8 cellular contexts compared by ENCODE assay signal in the genomic region with DNA sequence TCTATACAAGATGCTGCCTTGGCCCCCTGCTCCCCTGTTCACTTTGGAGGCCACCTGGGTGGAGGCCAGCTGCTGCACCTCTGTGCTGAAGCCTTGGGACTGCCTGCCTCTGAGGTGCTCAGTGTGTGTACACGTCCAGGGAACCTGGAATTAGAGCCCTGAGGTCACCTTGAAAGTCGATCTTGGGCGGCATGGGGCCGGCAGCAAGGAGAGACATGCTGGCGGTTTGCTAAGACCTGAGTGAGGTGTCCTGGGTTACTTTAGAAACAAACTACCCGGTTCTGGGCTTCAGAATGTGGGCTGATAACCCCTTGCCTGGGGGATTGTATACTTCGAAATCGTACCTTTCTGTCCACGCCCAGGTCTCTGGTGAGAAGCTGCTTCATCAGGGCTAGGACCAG. TPM values are rescaled to one million over a fixed set of nuclear protein-coding genes. Genes with fewer than 3 reads are reported as not detected.
DNase-seq lines count a peak whose midpoint lies in the region; ATAC-seq lines count a peak whose summit lies in the region.

No MANE protein-coding gene starts in this region.

- H3K9me3 Mint-ChIP-seq in activated naive CD8-positive, alpha-beta T cell (ENCODE audit: low read depth) = no peaks in the 10 kb centered on the region
- no peaks in the 10 kb centered on the region for H3K9me3 Mint-ChIP-seq in immature natural killer cell
- no peaks in the 10 kb centered on the region for H3K9me3 Mint-ChIP-seq in stimulated activated memory B cell treated with anti-CD40 and anti-IgM and Interleukin-4, amounts not matched to agents 10 μg/mL and 1 μg/mL and 100 μg/mL, for 72 hours

- ATAC-seq in HG03280 (IDR thresholded peaks at IDR 0.05; ENCODE audit: unreplicated experiment) (peak; percentile 7), HG03097 (IDR thresholded peaks at IDR 0.05; ENCODE audit: low FRiP score, unreplicated experiment) (no peak)
- peak; percentile 1 for ATAC-seq in stimulated activated memory B cell treated with anti-CD40 and anti-IgM and Interleukin-4, amounts not matched to agents 10 μg/mL and 1 μg/mL and 100 μg/mL, for 72 hours

- peak overlapping the region; percentile 93 for H3K27ac Mint-ChIP-seq in activated naive CD8-positive, alpha-beta T cell
- peak overlapping the region; percentile 94 to 98 (median 98) for H3K27ac Mint-ChIP-seq in immature natural killer cell
- H3K27ac Mint-ChIP-seq in stimulated activated memory B cell treated with anti-CD40 and anti-IgM and Interleukin-4, amounts not matched to agents 10 μg/mL and 1 μg/mL and 100 μg/mL, for 72 hours = peak overlapping the region; percentile 89

- H3K36me3 Mint-ChIP-seq in activated naive CD8-positive, alpha-beta T cell = no peaks in the 10 kb centered on the region
- peaks cover 0 to 3% (median 2%) of the 10 kb centered on the region in 3 donors for H3K36me3 Mint-ChIP-seq in immature natural killer cell
- H3K36me3 Mint-ChIP-seq in stimulated activated memory B cell treated with anti-CD40 and anti-IgM and Interleukin-4, amounts not matched to agents 10 μg/mL and 1 μg/mL and 100 μg/mL, for 72 hours = peaks cover 23% of the 10 kb centered on the region

- DNase-seq in immature natural killer cell (no peak), SK-N-DZ (ENCODE audit: low spot score) (no peak), NCI-H2029 treated with DMSO at 0.1 percent for 48 hours (lab: John Stamatoyannopoulos, UW) (no peak), NCI-H748 (lab: John Stamatoyannopoulos, UW; ENCODE audit: unreplicated experiment) (no peak)

- H3K4me1 Mint-ChIP-seq in activated naive CD8-positive, alpha-beta T cell (ENCODE audit: low read depth) = peaks cover 59% of the 10 kb centered on the region
- peaks cover 49 to 51% of the 10 kb centered on the region in 2 donors for H3K4me1 Mint-ChIP-seq in immature natural killer cell
- H3K4me1 Mint-ChIP-seq in stimulated activated memory B cell treated with anti-CD40 and anti-IgM and Interleukin-4, amounts not matched to agents 10 μg/mL and 1 μg/mL and 100 μg/mL, for 72 hours = peaks cover 55% of the 10 kb centered on the region

- H3K27me3 Mint-ChIP-seq in activated naive CD8-positive, alpha-beta T cell = no peaks in the 10 kb centered on the region
- H3K27me3 Mint-ChIP-seq in immature natural killer cell (ENCODE audit: low read depth in 3 of 3) = peaks cover 0 to 41% (median 24%) of the 10 kb centered on the region in 3 donors
- no peaks in the 10 kb centered on the region for H3K27me3 Mint-ChIP-seq in stimulated activated memory B cell treated with anti-CD40 and anti-IgM and Interleukin-4, amounts not matched to agents 10 μg/mL and 1 μg/mL and 100 μg/mL, for 72 hours

- peak overlapping the region; percentile 58 for H3K4me3 Mint-ChIP-seq in activated naive CD8-positive, alpha-beta T cell
- peak overlapping the region; percentile 75 to 88 (median 78) for H3K4me3 Mint-ChIP-seq in immature natural killer cell
- H3K4me3 Mint-ChIP-seq in stimulated activated memory B cell treated with anti-CD40 and anti-IgM and Interleukin-4, amounts not matched to agents 10 μg/mL and 1 μg/mL and 100 μg/mL, for 72 hours = no peak overlapping the region

RNA-seq across cellular contexts. Expression of gene TSSK6, which starts 25.5 kb away (rescaled TPM):
- polyA plus RNA-seq in immature natural killer cell = under 1 TPM in 2 of 3 donors, not detected in 1; 0.66 to 0.96 TPM
- 3.9 and 5.5 TPM in 2 replicates for polyA plus RNA-seq in SK-N-DZ (2014; cell fraction: cytosol; rRNA removed)
- polyA plus RNA-seq in SK-N-DZ (2014; cell fraction: nucleus; rRNA removed) = 1.3 and 5.3 TPM in 2 replicates

RNA-seq across cellular contexts. Expression of gene NDUFA13, which starts 26.2 kb away (rescaled TPM):
- polyA plus RNA-seq in immature natural killer cell = 100 to 1,000 TPM; 242 to 566 (median 301) TPM
- 38.2 and 54.5 TPM in 2 replicates for polyA plus RNA-seq in SK-N-DZ (2014; cell fraction: cytosol; rRNA removed)
- 66.8 and 68.6 TPM in 2 replicates for polyA plus RNA-seq in SK-N-DZ (2014; cell fraction: nucleus; rRNA removed)

RNA-seq across cellular contexts. Expression of gene YJEFN3, which starts 38.9 kb away (rescaled TPM):
- polyA plus RNA-seq in immature natural killer cell = under 1 TPM in 1 of 3 donors, not detected in 2; 0.21 TPM
- polyA plus RNA-seq in SK-N-DZ (2014; cell fraction: cytosol; rRNA removed) = 1.3 and 2.1 TPM in 2 replicates
- 8.0 and 27.0 TPM in 2 replicates for polyA plus RNA-seq in SK-N-DZ (2014; cell fraction: nucleus; rRNA removed)

RNA-seq across cellular contexts. Expression of gene CILP2, which starts 48.3 kb away (rescaled TPM):
- not detected for polyA plus RNA-seq in immature natural killer cell
- 1.1 and 1.8 TPM in 2 replicates for polyA plus RNA-seq in SK-N-DZ (2014; cell fraction: cytosol; rRNA removed)
- polyA plus RNA-seq in SK-N-DZ (2014; cell fraction: nucleus; rRNA removed) = 2.3 and 3.6 TPM in 2 replicates
